In the genomic region with DNA sequence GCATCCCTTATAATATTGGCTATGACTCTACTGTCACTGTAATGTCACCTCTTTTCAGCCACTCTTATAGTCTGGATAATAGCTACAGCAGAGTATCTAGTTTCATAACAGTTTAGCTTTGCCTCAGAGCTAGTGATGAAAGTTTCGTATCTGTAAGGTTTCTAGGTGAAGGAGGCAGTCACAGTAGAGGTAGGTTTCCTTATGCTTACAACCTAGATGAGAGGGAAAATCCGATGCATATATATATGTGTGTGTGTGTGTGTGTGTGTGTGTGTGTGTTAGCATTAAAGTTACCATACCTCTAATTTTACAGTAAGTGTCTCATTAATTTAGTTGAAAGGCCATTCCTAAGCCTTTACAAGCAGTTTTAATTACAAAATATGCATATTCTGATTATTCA, we compare ENCODE assay signal across 23 cellular contexts. TPM values are rescaled to one million over a fixed set of nuclear protein-coding genes. Genes with fewer than 3 reads are reported as not detected.
A peak's percentile ranks its signal among the peaks of the same experiment; 100 is the strongest.
DNase-seq lines count a peak whose midpoint lies in the region; ATAC-seq and TF ChIP-seq lines count a peak whose summit lies in the region.
"Had no signal": no experiment of that assay in that cellular context is flagged by ENCODE, and none has a peak within 500 bp of the region (broad histone marks: within the 10 kb centered on the region; RNA-seq: fewer than 3 reads in every experiment).

No MANE protein-coding gene starts in this region.

- H3K9me3 ChIP-seq in T-helper 17 cell (ENCODE audit: control insufficient read depth, low read length, poor library complexity, severe bottlenecking), result no peaks in the 10 kb centered on the region
- H3K9me3 ChIP-seq in upper lobe of left lung, result no peaks in the 10 kb centered on the region
- H3K9me3 ChIP-seq: A549, lower lobe of right lung, stomach had no signal

- peaks cover 45 to 54% (median 49%) of the 10 kb centered on the region in 4 donors for H3K4me1 ChIP-seq in upper lobe of left lung

- no peaks in the 10 kb centered on the region for H3K27me3 ChIP-seq in upper lobe of left lung
- H3K27me3 ChIP-seq: stomach had no signal

- no peak for TF ChIP-seq POLR2A in upper lobe of left lung (IDR thresholded peaks at IDR 0.05)

- 86 to 95% methylated on average over 2 of the region's 2 CpGs for WGBS in upper lobe of left lung, 2 donors

- DNase-seq in activated CD4-positive, alpha-beta T cell treated with anti-CD3 and anti-CD28 coated beads, Interleukin-2, amount 10 ng/mL, durations not matched to agents 24 days and 14 days, result peak; percentile 48
- no peak for DNase-seq in activated CD4-positive, alpha-beta T cell treated with anti-CD3 and anti-CD28 coated beads for 4 hours
- DNase-seq in GM12865 (ENCODE audit: low read depth) (peak; percentile 75), T-helper 17 cell (no peak), neural crest cell (ENCODE audit: low read depth, low spot score) (no peak), upper lobe of left lung (no peak), SHP77 treated with DMSO at 0.1 percent for 48 hours (lab: John Stamatoyannopoulos, UW) (no peak), C1 segment of cervical spinal cord (lab: John Stamatoyannopoulos, UW) (no peak)
- DNase-seq: activated B cell treated with CpG ODN at 0.5 μM for 24 hours; activated CD8-positive, alpha-beta T cell treated with anti-CD3 and anti-CD28 coated beads, Interleukin-2, amount 10 ng/mL, durations not matched to agents 7 days and 5 days; activated naive CD8-positive, alpha-beta T cell treated with anti-CD3 and anti-CD28 coated beads, Interleukin-2, amount 10 ng/mL, durations not matched to agents 7 days and 5 days; activated T-cell treated with anti-CD3 and anti-CD28 coated beads, Interleukin-2, amount 50 U/mL, for 1 hour; glutamatergic neuron; kidney; lower lobe of right lung; NCI-H2029 treated with DMSO at 0.1 percent for 48 hours; NCI-H446 treated with DMSO at 0.1 percent for 48 hours; PC-3; Right ventricle myocardium superior; stimulated activated CD4-positive, alpha-beta T cell treated with anti-CD3 and anti-CD28 coated beads, Interleukin-15, amount 100 ng/mL, for 24 hours; stomach; trophoblast cell had no signal

- H3K4me3 ChIP-seq in GM12865 (ENCODE audit: low read depth, low read length), result no peak overlapping the region
- no peak overlapping the region for H3K4me3 ChIP-seq in upper lobe of left lung
- H3K4me3 ChIP-seq: A549, lower lobe of right lung, stomach had no signal

- no peaks in the 10 kb centered on the region for H3K9me3 Mint-ChIP-seq in activated CD4-positive, alpha-beta T cell treated with anti-CD3 and anti-CD28 coated beads, Interleukin-2, amount 10 ng/mL, durations not matched to agents 24 days and 14 days
- no peaks in the 10 kb centered on the region for H3K9me3 Mint-ChIP-seq in neural crest cell
- H3K9me3 Mint-ChIP-seq: activated B cell treated with CpG ODN at 0.5 μM for 24 hours; activated naive CD8-positive, alpha-beta T cell treated with anti-CD3 and anti-CD28 coated beads, Interleukin-2, amount 10 ng/mL, durations not matched to agents 7 days and 5 days had no signal

- no peak for TF ChIP-seq CTCF in GM12865 (IDR thresholded peaks at IDR 0.05; ENCODE audit: insufficient read depth, low read depth, low read length, missing control alignments)
- TF ChIP-seq CTCF in neural crest cell (conservative IDR thresholded peaks at IDR 0.05), result no peak
- no peak for TF ChIP-seq CTCF in upper lobe of left lung (IDR thresholded peaks at IDR 0.05)

- TF ChIP-seq EP300 in upper lobe of left lung (IDR thresholded peaks at IDR 0.05), result no peak

- H3K4me3 Mint-ChIP-seq in activated CD4-positive, alpha-beta T cell treated with anti-CD3 and anti-CD28 coated beads, Interleukin-2, amount 10 ng/mL, durations not matched to agents 24 days and 14 days, result no peak overlapping the region
- H3K4me3 Mint-ChIP-seq in T-helper 17 cell (peak overlapping the region; percentile 39), neural crest cell (peak overlapping the region; percentile 68)
- H3K4me3 Mint-ChIP-seq: activated B cell treated with CpG ODN at 0.5 μM for 24 hours had no signal

- intact Hi-C loops in activated CD4-positive, alpha-beta T cell treated with anti-CD3 and anti-CD28 coated beads, Interleukin-2, amount 10 ng/mL, durations not matched to agents 24 days and 14 days (cut with micrococcal nuclease), result loop anchor here (5.0 kb wide), 5 partner anchors 737 to 1143 kb away; partner anchors contain the start of genes STX6, TOR3A and XPR1

- H3K27ac ChIP-seq in upper lobe of left lung, result no peak overlapping the region
- H3K27ac ChIP-seq: A549 had no signal

- H3K36me3 ChIP-seq in upper lobe of left lung, result peaks cover 0 to 10% (median 0%) of the 10 kb centered on the region in 4 donors

- peaks cover 40% of the 10 kb centered on the region for H3K4me1 Mint-ChIP-seq in activated CD4-positive, alpha-beta T cell treated with anti-CD3 and anti-CD28 coated beads, Interleukin-2, amount 10 ng/mL, durations not matched to agents 24 days and 14 days
- H3K4me1 Mint-ChIP-seq in T-helper 17 cell (peaks cover 34% of the 10 kb centered on the region), neural crest cell (peaks cover 60% of the 10 kb centered on the region)

- no peaks in the 10 kb centered on the region for H3K27me3 Mint-ChIP-seq in activated CD4-positive, alpha-beta T cell treated with anti-CD3 and anti-CD28 coated beads, Interleukin-2, amount 10 ng/mL, durations not matched to agents 24 days and 14 days
- H3K27me3 Mint-ChIP-seq in T-helper 17 cell (no peaks in the 10 kb centered on the region), neural crest cell (ENCODE audit: low read depth) (no peaks in the 10 kb centered on the region)
- H3K27me3 Mint-ChIP-seq: activated B cell treated with CpG ODN at 0.5 μM for 24 hours; activated naive CD8-positive, alpha-beta T cell treated with anti-CD3 and anti-CD28 coated beads, Interleukin-2, amount 10 ng/mL, durations not matched to agents 7 days and 5 days had no signal

- H3K36me3 Mint-ChIP-seq in activated CD4-positive, alpha-beta T cell treated with anti-CD3 and anti-CD28 coated beads, Interleukin-2, amount 10 ng/mL, durations not matched to agents 24 days and 14 days (ENCODE audit: low read depth), result peaks cover 15% of the 10 kb centered on the region
- H3K36me3 Mint-ChIP-seq in T-helper 17 cell (ENCODE audit: low read depth) (peaks cover 8% of the 10 kb centered on the region), neural crest cell (ENCODE audit: low read depth) (no peaks in the 10 kb centered on the region)

- no peak overlapping the region for H3K27ac Mint-ChIP-seq in activated CD4-positive, alpha-beta T cell treated with anti-CD3 and anti-CD28 coated beads, Interleukin-2, amount 10 ng/mL, durations not matched to agents 24 days and 14 days
- peak overlapping the region; percentile 49 for H3K27ac Mint-ChIP-seq in T-helper 17 cell
- no peak overlapping the region for H3K27ac Mint-ChIP-seq in neural crest cell (ENCODE audit: unreplicated experiment)
- H3K27ac Mint-ChIP-seq: activated B cell treated with CpG ODN at 0.5 μM for 24 hours had no signal

- ATAC-seq in T-helper 17 cell, result no peak
- no peak for ATAC-seq in upper lobe of left lung (ENCODE audit: low FRiP score in 2 of 2)
- ATAC-seq: A549; activated CD8-positive, alpha-beta T cell treated with anti-CD3 and anti-CD28 coated beads, Interleukin-2, amount 10 ng/mL, durations not matched to agents 7 days and 5 days; lower lobe of right lung; PC-3 had no signal

RNA-seq across cellular contexts. Expression of gene TOR1AIP2, which starts 2.2 kb away (rescaled TPM):
- total RNA-seq in activated CD4-positive, alpha-beta T cell treated with anti-CD3 and anti-CD28 coated beads, Interleukin-2, amount 10 ng/mL, durations not matched to agents 24 days and 14 days, result 57.0 and 57.5 TPM in 2 replicates
- total RNA-seq in T-helper 17 cell (10 to 100 TPM; 64.0 to 70.9 TPM), neural crest cell (76.2 and 78.0 TPM in 2 replicates), upper lobe of left lung (100 to 1,000 TPM in 2 of 6 donors, 10 to 100 TPM in 4; 59.7 to 145 (median 81.2) TPM)

RNA-seq across cellular contexts. Expression of gene TOR1AIP1, which starts 2.3 kb away (rescaled TPM):
- total RNA-seq in activated CD4-positive, alpha-beta T cell treated with anti-CD3 and anti-CD28 coated beads, Interleukin-2, amount 10 ng/mL, durations not matched to agents 24 days and 14 days, result 69.2 and 77.2 TPM in 2 replicates
- total RNA-seq in T-helper 17 cell (10 to 100 TPM; 65.1 to 87.6 TPM), neural crest cell (21.5 and 22.1 TPM in 2 replicates), upper lobe of left lung (10 to 100 TPM; 19.9 to 65.0 (median 59.7) TPM)

Comparison
In these comparisons a context has a peak if more than half of its experiments do, and no peak if none do; other contexts are left out.
1. DNase-seq: peak in activated CD4-positive, alpha-beta T cell treated with anti-CD3 and anti-CD28 coated beads, Interleukin-2, amount 10 ng/mL, durations not matched to agents 24 days and 14 days (single experiment) and GM12865 (single experiment); none in activated CD4-positive, alpha-beta T cell treated with anti-CD3 and anti-CD28 coated beads for 4 hours (0 of 2), T-helper 17 cell (0 of 3), neural crest cell (single experiment), upper lobe of left lung (0 of 2), SHP77 treated with DMSO at 0.1 percent for 48 hours (single experiment) and C1 segment of cervical spinal cord (0 of 14).